Comparison of ENCODE assay signal across 14 cellular contexts in the genomic region with DNA sequence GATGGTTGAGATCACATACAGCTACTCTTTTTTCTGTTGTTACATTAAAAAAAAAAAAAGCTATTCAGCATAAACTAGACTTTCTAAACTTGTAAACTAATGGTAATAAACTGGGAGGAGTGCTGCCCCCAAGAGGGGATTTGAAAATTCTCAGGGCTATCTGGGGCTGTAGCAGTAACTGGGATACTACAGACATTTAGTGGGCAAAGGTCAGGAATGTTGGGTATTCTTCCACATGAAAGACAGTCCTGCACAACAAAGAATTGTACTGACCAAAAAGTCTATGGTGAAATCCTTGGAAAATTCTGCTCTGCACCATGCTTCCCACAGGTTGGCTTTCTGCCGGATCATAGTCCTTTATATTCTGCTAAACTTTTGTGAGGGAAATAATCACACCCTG.
DNase-seq lines count a peak whose midpoint lies in the region; ATAC-seq and TF ChIP-seq lines count a peak whose summit lies in the region.
"Had no signal": no experiment of that assay in that cellular context is flagged by ENCODE, and none has a peak within 500 bp of the region (broad histone marks: within the 10 kb centered on the region; RNA-seq: fewer than 3 reads in every experiment).

No MANE protein-coding gene starts in this region.

- BruUV-seq in mammary epithelial cell (replicated peaks; lab: Mats Ljungman, UMichigan), result no TSS peak

- no peaks in the 10 kb centered on the region for H3K4me1 Mint-ChIP-seq in activated T-helper 17 cell treated with anti-CD3 and anti-CD28 coated beads, Interleukin-2, amount 50 U/mL, for 72 hours
- H3K4me1 Mint-ChIP-seq: activated CD4-positive, alpha-beta T cell treated with anti-CD3 and anti-CD28 coated beads, Interleukin-2, amount 10 ng/mL, durations not matched to agents 24 days and 14 days; T-cell had no signal

- H3K27me3 ChIP-seq in mammary epithelial cell (ENCODE audit: insufficient read depth, low read length), result no peaks in the 10 kb centered on the region
- H3K27me3 ChIP-seq in trophoblast cell (ENCODE audit: insufficient read depth, low read length), result no peaks in the 10 kb centered on the region
- H3K27me3 ChIP-seq: body of pancreas had no signal

- H3K4me1 ChIP-seq in mammary epithelial cell (ENCODE audit: insufficient read depth, low read length) (no peaks in the 10 kb centered on the region), trophoblast cell (ENCODE audit: control insufficient read depth in 1 of 2, insufficient read depth in 2 of 2, low read length in 2 of 2) (no peaks in the 10 kb centered on the region)
- H3K4me1 ChIP-seq: body of pancreas had no signal

- 100% methylated on average over 1 of the region's 1 CpG for WGBS in mammary epithelial cell (ENCODE audit: low coverage, missing lambda C conversion rate)
- no CpG with 5 or more reads among the region's 1 CpG for WGBS in trophoblast cell (ENCODE audit: extremely low coverage, insufficient coverage, insufficient read length)

- peak; percentile 33 for TF ChIP-seq CTCF in 22Rv1 (IDR thresholded peaks at IDR 0.05)
- TF ChIP-seq CTCF in mammary epithelial cell (conservative IDR thresholded peaks at IDR 0.05 in 1 of 2, IDR thresholded peaks at IDR 0.05 in 1 of 2; ENCODE audit: extremely low read depth in 1 of 2, insufficient read depth in 1 of 2, low read depth in 1 of 2, low read length in 2 of 2), result peak; percentile 7 to 36

- H3K4me3 ChIP-seq in mammary epithelial cell (replicated peaks in 1 of 3; ENCODE audit: insufficient read depth in 1 of 3, low read depth in 2 of 3, low read length in 3 of 3) (no peak overlapping the region), trophoblast cell (ENCODE audit: low read depth, low read length) (no peak overlapping the region)
- H3K4me3 ChIP-seq: body of pancreas had no signal

- H3K27ac ChIP-seq in 22Rv1, result no peak overlapping the region
- H3K27ac ChIP-seq in mammary epithelial cell (ENCODE audit: insufficient read depth, low read depth, low read length), result no peak overlapping the region
- H3K27ac ChIP-seq in trophoblast cell (ENCODE audit: low read depth, low read length), result no peak overlapping the region
- H3K27ac ChIP-seq: body of pancreas had no signal

- H4K8ac ChIP-seq in trophoblast cell (ENCODE audit: low read depth, low read length), result no peak overlapping the region

- H3K36me3 Mint-ChIP-seq in activated T-helper 17 cell treated with anti-CD3 and anti-CD28 coated beads, Interleukin-2, amount 50 U/mL, for 72 hours (ENCODE audit: low read depth), result no peaks in the 10 kb centered on the region
- H3K36me3 Mint-ChIP-seq: T-cell had no signal

- peaks cover 4% of the 10 kb centered on the region for H3K9me3 Mint-ChIP-seq in activated T-helper 17 cell treated with anti-CD3 and anti-CD28 coated beads, Interleukin-2, amount 50 U/mL, for 72 hours
- H3K9me3 Mint-ChIP-seq: activated CD4-positive, alpha-beta T cell treated with anti-CD3 and anti-CD28 coated beads, Interleukin-2, amount 10 ng/mL, durations not matched to agents 24 days and 14 days had no signal

- H3K79me1 ChIP-seq in trophoblast cell (ENCODE audit: low read length), result no peaks in the 10 kb centered on the region

- H3K9ac ChIP-seq in mammary epithelial cell (ENCODE audit: insufficient read depth, low read length) (no peak overlapping the region), trophoblast cell (ENCODE audit: low read length) (no peak overlapping the region)

- peaks cover 4% of the 10 kb centered on the region for H3K27me3 Mint-ChIP-seq in activated T-helper 17 cell treated with anti-CD3 and anti-CD28 coated beads, Interleukin-2, amount 50 U/mL, for 72 hours
- H3K27me3 Mint-ChIP-seq: activated CD4-positive, alpha-beta T cell treated with anti-CD3 and anti-CD28 coated beads, Interleukin-2, amount 10 ng/mL, durations not matched to agents 24 days and 14 days; T-cell had no signal

- no peaks in the 10 kb centered on the region for H3K79me2 ChIP-seq in mammary epithelial cell (ENCODE audit: insufficient read depth, low read length)
- no peaks in the 10 kb centered on the region for H3K79me2 ChIP-seq in trophoblast cell (ENCODE audit: control insufficient read depth, insufficient read depth, low read length, poor library complexity)

- no peak overlapping the region for H4K91ac ChIP-seq in trophoblast cell (ENCODE audit: low read depth, low read length)

- no peak overlapping the region for H4K12ac ChIP-seq in trophoblast cell (ENCODE audit: low read depth, low read length)

- in situ Hi-C loops in mammary epithelial cell (cut with MboI; ENCODE audit: low sequenced_read_pairs in 2 of 2), result no loop called here

- H3K27ac Mint-ChIP-seq in activated T-helper 17 cell treated with anti-CD3 and anti-CD28 coated beads, Interleukin-2, amount 50 U/mL, for 72 hours, result no peak overlapping the region
- H3K27ac Mint-ChIP-seq: activated CD4-positive, alpha-beta T cell treated with anti-CD3 and anti-CD28 coated beads, Interleukin-2, amount 10 ng/mL, durations not matched to agents 24 days and 14 days; T-cell had no signal

- DNase-seq in HT1080 (ENCODE audit: low read depth) (peak; percentile 24), mammary epithelial cell (no peak), iPS-NIHi11 (ENCODE audit: low spot score) (peak; percentile 36), trophoblast cell (no peak), GF-D8 (lab: John Stamatoyannopoulos, UW) (no peak), CD1c-positive myeloid dendritic cell (ENCODE audit: extremely low spot score) (no peak)
- DNase-seq: activated CD4-positive, alpha-beta T cell treated with anti-CD3 and anti-CD28 coated beads, Interleukin-2, amount 10 ng/mL, durations not matched to agents 24 days and 14 days; body of pancreas; NCI-H1930; stimulated activated CD4-positive, alpha-beta T cell treated with anti-CD3 and anti-CD28 coated beads, Interleukin-15, amount 100 ng/mL, for 24 hours; stimulated activated CD8-positive, alpha-beta memory T cell treated with anti-CD3 and anti-CD28 coated beads, Interleukin-4, amount 100 ng/mL, for 48 hours; T-cell had no signal

- H2BK12ac ChIP-seq in trophoblast cell (ENCODE audit: low read length), result no peak overlapping the region

- CTCF ChIA-PET in mammary epithelial cell (lab: Charles Lee; ENCODE audit: low non-redundant PET), result interaction anchor here (0.6 to 1.0 kb wide), 2 partner anchors 12 to 206 kb away, joined by 4 to 6 read pairs; no protein-coding TSS in a partner anchor

- no peak overlapping the region for H3K4me2 ChIP-seq in mammary epithelial cell (ENCODE audit: insufficient read depth, low read depth, low read length)
- H3K4me2 ChIP-seq in trophoblast cell (ENCODE audit: low read length), result no peak overlapping the region

- H2AFZ ChIP-seq in mammary epithelial cell (ENCODE audit: low read depth, low read length) (no peak overlapping the region), trophoblast cell (ENCODE audit: insufficient read depth, low read length, poor library complexity) (no peak overlapping the region)

- no peak overlapping the region for H2BK120ac ChIP-seq in trophoblast cell (ENCODE audit: insufficient read depth, low read length, poor library complexity)

- H3K36me3 ChIP-seq in mammary epithelial cell (ENCODE audit: insufficient read depth, low read length), result no peaks in the 10 kb centered on the region
- H3K36me3 ChIP-seq in trophoblast cell (ENCODE audit: control insufficient read depth in 1 of 2, insufficient read depth in 2 of 2, low read length in 2 of 2), result no peaks in the 10 kb centered on the region

- no peak for ATAC-seq in activated T-helper 17 cell treated with anti-CD3 and anti-CD28 coated beads, Interleukin-2, amount 50 U/mL, for 72 hours (replicated peaks)
- ATAC-seq: body of pancreas, T-cell had no signal

- H2BK5ac ChIP-seq in trophoblast cell (ENCODE audit: low read depth, low read length, poor library complexity), result no peak overlapping the region

- H3K4me3 Mint-ChIP-seq in activated T-helper 17 cell treated with anti-CD3 and anti-CD28 coated beads, Interleukin-2, amount 50 U/mL, for 72 hours, result no peak overlapping the region
- H3K4me3 Mint-ChIP-seq: activated CD4-positive, alpha-beta T cell treated with anti-CD3 and anti-CD28 coated beads, Interleukin-2, amount 10 ng/mL, durations not matched to agents 24 days and 14 days; T-cell had no signal

- no peaks in the 10 kb centered on the region for H4K20me1 ChIP-seq in mammary epithelial cell (ENCODE audit: insufficient read depth, low read length)

- H2AK5ac ChIP-seq in trophoblast cell (ENCODE audit: low read length), result no peak overlapping the region

- intact Hi-C loops in mammary epithelial cell (cut with micrococcal nuclease), result loop anchor here (1.0 kb wide), 1 partner anchor 204 kb away; no protein-coding TSS in a partner anchor

- H3K9me3 ChIP-seq in mammary epithelial cell (replicated peaks; ENCODE audit: insufficient read depth, low read length), result peaks cover 12% of the 10 kb centered on the region
- no peaks in the 10 kb centered on the region for H3K9me3 ChIP-seq in trophoblast cell (ENCODE audit: insufficient read depth, low read depth, low read length)
- H3K9me3 ChIP-seq: body of pancreas had no signal

- no peak overlapping the region for H3K14ac ChIP-seq in trophoblast cell (ENCODE audit: low read length)

- dilution Hi-C loops in mammary epithelial cell (cut with HindIII; ENCODE audit: low sequenced_read_pairs), result no loop called here

- H3K4ac ChIP-seq in trophoblast cell (ENCODE audit: low read depth, low read length), result no peak overlapping the region

- H3K18ac ChIP-seq in trophoblast cell (ENCODE audit: low read length), result no peak overlapping the region

- no peak overlapping the region for H3K23ac ChIP-seq in trophoblast cell (ENCODE audit: low read length)

Comparison
In these comparisons a context has a peak if more than half of its experiments do, and no peak if none do; other contexts are left out.
1. DNase-seq: peak in HT1080 (single experiment) and iPS-NIHi11 (single experiment); none in mammary epithelial cell (single experiment), trophoblast cell (0 of 2), GF-D8 (single experiment) and CD1c-positive myeloid dendritic cell (single experiment).